14 cellular contexts compared by ENCODE assay signal in the genomic region with DNA sequence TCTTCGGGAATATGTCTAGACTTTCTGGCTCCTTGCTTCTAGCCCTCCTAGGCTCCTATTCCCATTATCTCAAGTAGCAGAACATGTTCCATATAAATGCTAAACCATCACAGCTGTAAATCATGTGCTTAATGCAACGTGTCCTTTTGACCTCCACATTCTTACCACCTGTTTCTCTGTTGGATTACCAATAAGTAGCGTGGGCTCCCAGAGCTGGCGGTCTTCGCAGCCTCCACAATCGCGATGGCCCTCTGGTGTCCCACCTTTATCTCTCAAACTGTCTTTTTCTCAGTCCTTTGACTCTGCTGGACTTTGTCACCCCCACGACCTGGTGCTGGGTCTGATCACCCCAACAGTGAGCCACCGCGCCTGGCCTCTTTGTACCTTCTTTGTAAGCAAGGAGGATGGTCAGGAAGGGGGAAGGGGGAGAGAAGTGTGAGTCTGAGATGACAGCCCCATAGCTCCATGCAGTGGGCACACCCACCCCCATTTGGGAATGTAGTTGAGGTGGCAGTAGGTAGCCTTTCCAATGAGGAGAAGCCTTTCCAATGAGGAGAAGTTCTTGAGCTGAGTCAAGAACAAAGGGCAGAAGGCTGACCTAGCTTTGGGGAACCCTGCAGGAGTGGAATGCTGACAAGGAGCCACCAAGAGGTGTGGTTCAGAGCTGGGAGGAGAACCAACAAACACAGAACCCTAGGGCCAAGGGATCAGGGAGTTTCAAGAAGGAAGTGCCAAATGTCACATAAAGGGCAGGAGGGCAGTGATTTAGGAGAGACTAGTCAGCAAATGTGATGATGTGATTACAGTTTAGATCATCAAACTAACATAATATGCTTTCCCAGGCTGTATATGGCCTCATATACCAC. TPM values are rescaled to one million over a fixed set of nuclear protein-coding genes. Genes with fewer than 3 reads are reported as not detected.
DNase-seq lines count a peak whose midpoint lies in the region; ATAC-seq, FAIRE-seq and TF ChIP-seq lines count a peak whose summit lies in the region.
"Had no signal": no experiment of that assay in that cellular context is flagged by ENCODE, and none has a peak within 500 bp of the region (broad histone marks: within the 10 kb centered on the region; RNA-seq: fewer than 3 reads in every experiment).

No MANE protein-coding gene starts in this region.

- in situ Hi-C loops in HepG2 (cut with HindIII; ENCODE audit: extremely low pct_ligation_motif_present, low pct_unique_long_range_greater_than_20kb): no loop called here

- no peaks in the 10 kb centered on the region for H3K4me1 ChIP-seq in right lobe of liver
- H3K4me1 ChIP-seq in HepG2 (ENCODE audit: insufficient read depth, low read length): no peaks in the 10 kb centered on the region
- peaks cover 38% of the 10 kb centered on the region for H3K4me1 ChIP-seq in mucosa of descending colon (ENCODE audit: low read depth)
- H3K4me1 ChIP-seq in neural progenitor cell: peaks cover 7% of the 10 kb centered on the region

- TF ChIP-seq POLR2A in right lobe of liver (IDR thresholded peaks at IDR 0.05) (no peak), HepG2 (IDR thresholded peaks at IDR 0.05; ENCODE audit: insufficient read depth in 1 of 2, low read depth in 2 of 2, low read length in 2 of 2) (no peak)

- POLR2A ChIA-PET in HepG2 (lab: Yijun Ruan, JAX): no interaction called here
- POLR2A ChIA-PET in WTC11 (lab: Charles Lee): interaction anchor here (1.1 kb wide), 1 partner anchor 11 kb away, joined by 4 read pairs; no protein-coding TSS in a partner anchor

- H3F3A ChIP-seq in neural progenitor cell (ENCODE audit: low read depth): peaks cover under 1% of the 10 kb centered on the region

- H3K9me3 Mint-ChIP-seq in WTC11 (no peaks in the 10 kb centered on the region), mesothelial cell of epicardium (peaks cover 5% of the 10 kb centered on the region), neural progenitor cell (no peaks in the 10 kb centered on the region)
- H3K9me3 Mint-ChIP-seq: activated naive CD4-positive, alpha-beta T cell treated with anti-CD3 and anti-CD28 coated beads, Interleukin-2, amount 10 ng/mL, durations not matched to agents 7 days and 5 days had no signal

- no peaks in the 10 kb centered on the region for H3K79me2 ChIP-seq in HepG2 (ENCODE audit: insufficient read depth, low read length)
- no peaks in the 10 kb centered on the region for H3K79me2 ChIP-seq in neural progenitor cell (ENCODE audit: low read depth)

- no peak overlapping the region for H3K27ac ChIP-seq in right lobe of liver
- no peak overlapping the region for H3K27ac ChIP-seq in HepG2 (ENCODE audit: extremely low read length, insufficient read depth, low read length)
- no peak overlapping the region for H3K27ac ChIP-seq in neural progenitor cell
- H3K27ac ChIP-seq: brain microvascular endothelial cell had no signal

- H3K27me3 ChIP-seq in right lobe of liver (no peaks in the 10 kb centered on the region), HepG2 (ENCODE audit: control insufficient read depth in 1 of 2, insufficient read depth in 2 of 2, low read length in 2 of 2) (no peaks in the 10 kb centered on the region), neural progenitor cell (no peaks in the 10 kb centered on the region)
- H3K27me3 ChIP-seq: brain microvascular endothelial cell had no signal

- H3K9ac ChIP-seq in HepG2 (ENCODE audit: insufficient read depth, low read depth, low read length) (no peak overlapping the region), neural progenitor cell (no peak overlapping the region)

- TF ChIP-seq CTCF in right lobe of liver (IDR thresholded peaks at IDR 0.05) (no peak), HepG2 (CRISPR knock-in tag; IDR thresholded peaks at IDR 0.05) (no peak), WTC11 (IDR thresholded peaks at IDR 0.05) (no peak), mucosa of descending colon (IDR thresholded peaks at IDR 0.05) (no peak), mesothelial cell of epicardium (IDR thresholded peaks at IDR 0.05; ENCODE audit: unreplicated experiment) (no peak), neural progenitor cell (IDR thresholded peaks at IDR 0.05) (no peak)

- ATAC-seq in right lobe of liver: peak; percentile 38 to 73 (median 62)
- no peak for ATAC-seq in HepG2
- ATAC-seq in WTC11: no peak
- ATAC-seq in mucosa of descending colon: peak; percentile 69
- ATAC-seq: HCT116 had no signal

- 89% methylated on average over 9 of the region's 10 CpGs for WGBS in right lobe of liver (ENCODE audit: insufficient coverage, low coverage, low lambda C conversion rate, missing lambda C conversion rate)
- 60% methylated on average over 10 of the region's 10 CpGs for WGBS in HepG2 (ENCODE audit: low lambda C conversion rate)

- no peak for TF ChIP-seq EP300 in HepG2 (IDR thresholded peaks at IDR 0.05; ENCODE audit: low read depth in 2 of 2, low read length in 2 of 2)
- no peak for TF ChIP-seq EP300 in HepG2 (CRISPR knock-in tag; IDR thresholded peaks at IDR 0.05; ENCODE audit: borderline replicate concordance)

- intact Hi-C loops in right lobe of liver (cut with DNase I): no loop called here
- intact Hi-C loops in HepG2 (cut with micrococcal nuclease; ENCODE audit: unreplicated experiment): no loop called here
- intact Hi-C loops in mucosa of descending colon (cut with DNase I, micrococcal nuclease): no loop called here

- no peak overlapping the region for H2AFZ ChIP-seq in HepG2 (ENCODE audit: low read length)
- no peak overlapping the region for H2AFZ ChIP-seq in neural progenitor cell (replicated peaks)

- H4K20me1 ChIP-seq in HepG2 (ENCODE audit: insufficient read depth, low read length): no peaks in the 10 kb centered on the region
- no peaks in the 10 kb centered on the region for H4K20me1 ChIP-seq in neural progenitor cell (ENCODE audit: low read depth)

- no peak overlapping the region for H3K4me3 ChIP-seq in right lobe of liver
- no peak overlapping the region for H3K4me3 ChIP-seq in HepG2 (replicated peaks in 1 of 3; ENCODE audit: insufficient read depth in 1 of 3, low read depth in 2 of 3, low read length in 3 of 3)
- H3K4me3 ChIP-seq in mucosa of descending colon: no peak overlapping the region
- no peak overlapping the region for H3K4me3 ChIP-seq in neural progenitor cell

- H3K4me3 Mint-ChIP-seq in WTC11: no peak overlapping the region
- no peak overlapping the region for H3K4me3 Mint-ChIP-seq in mesothelial cell of epicardium
- H3K4me3 Mint-ChIP-seq in neural progenitor cell: no peak overlapping the region
- H3K4me3 Mint-ChIP-seq: activated naive CD4-positive, alpha-beta T cell treated with anti-CD3 and anti-CD28 coated beads, Interleukin-2, amount 10 ng/mL, durations not matched to agents 7 days and 5 days had no signal

- H3K27me3 Mint-ChIP-seq in WTC11 (ENCODE audit: low read depth) (no peaks in the 10 kb centered on the region), mesothelial cell of epicardium (ENCODE audit: low read depth) (no peaks in the 10 kb centered on the region), neural progenitor cell (ENCODE audit: insufficient read depth, low read depth) (peaks cover 2% of the 10 kb centered on the region)
- H3K27me3 Mint-ChIP-seq: activated naive CD4-positive, alpha-beta T cell treated with anti-CD3 and anti-CD28 coated beads, Interleukin-2, amount 10 ng/mL, durations not matched to agents 7 days and 5 days had no signal

- DNase-seq in right lobe of liver (no peak), HepG2 (ENCODE audit: low spot score) (no peak), WTC11 (ENCODE audit: low spot score) (no peak), mucosa of descending colon (no peak), mesothelial cell of epicardium (ENCODE audit: low spot score in 2 of 2, unreplicated experiment in 2 of 2) (no peak), KG1 (lab: John Stamatoyannopoulos, UW) (no peak), neural progenitor cell (ENCODE audit: low spot score) (no peak)
- DNase-seq: activated naive CD4-positive, alpha-beta T cell treated with anti-CD3 and anti-CD28 coated beads, Interleukin-2, amount 10 ng/mL, durations not matched to agents 7 days and 5 days; brain microvascular endothelial cell; Calu3; erythroblast; NCI-H1694 treated with DMSO at 0.1 percent for 48 hours; NCI-H446 had no signal

- H3K9me3 ChIP-seq in right lobe of liver: no peaks in the 10 kb centered on the region
- no peaks in the 10 kb centered on the region for H3K9me3 ChIP-seq in HepG2 (ENCODE audit: low read length)
- H3K9me3 ChIP-seq in mucosa of descending colon: no peaks in the 10 kb centered on the region
- no peaks in the 10 kb centered on the region for H3K9me3 ChIP-seq in neural progenitor cell (ENCODE audit: low read depth)

- H3K4me1 Mint-ChIP-seq in WTC11 (peaks cover 41% of the 10 kb centered on the region), mesothelial cell of epicardium (peaks cover 4% of the 10 kb centered on the region), neural progenitor cell (peaks cover 7% of the 10 kb centered on the region)

- H3K36me3 Mint-ChIP-seq in WTC11 (no peaks in the 10 kb centered on the region), mesothelial cell of epicardium (peaks cover 6% of the 10 kb centered on the region), neural progenitor cell (no peaks in the 10 kb centered on the region)

- no peak for TF ChIP-seq RAD21 in HepG2 (CRISPR knock-in tag; IDR thresholded peaks at IDR 0.05)

- CTCF ChIA-PET in HepG2 (lab: Yijun Ruan, JAX; ENCODE audit: low intra/inter-chr PET ratio, low total read pairs) (no interaction called here), WTC11 (lab: Charles Lee) (interaction anchor here (1.2 to 1.4 kb wide), 3 partner anchors 17 to 173 kb away, joined by 3 to 4 read pairs (median 4); no protein-coding TSS in a partner anchor)

- no TSS peak for BruUV-seq in HepG2 (replicated peaks; lab: Mats Ljungman, UMichigan)

- no peak for FAIRE-seq in HepG2 (lab: Jason Lieb, UNC)

- H3K4me2 ChIP-seq in HepG2 (ENCODE audit: low read depth, low read length) (no peak overlapping the region), neural progenitor cell (no peak overlapping the region)

- peak overlapping the region; percentile 25; the same call in 1 of the 2 replicates for H3K27ac Mint-ChIP-seq in WTC11
- H3K27ac Mint-ChIP-seq in mesothelial cell of epicardium: no peak overlapping the region
- H3K27ac Mint-ChIP-seq in neural progenitor cell: no peak overlapping the region
- H3K27ac Mint-ChIP-seq: activated naive CD4-positive, alpha-beta T cell treated with anti-CD3 and anti-CD28 coated beads, Interleukin-2, amount 10 ng/mL, durations not matched to agents 7 days and 5 days had no signal

- no peaks in the 10 kb centered on the region for H3K36me3 ChIP-seq in right lobe of liver
- no peaks in the 10 kb centered on the region for H3K36me3 ChIP-seq in HepG2 (replicated peaks in 1 of 2; ENCODE audit: control insufficient read depth in 1 of 2, insufficient read depth in 2 of 2, low read length in 2 of 2)
- H3K36me3 ChIP-seq in mucosa of descending colon (ENCODE audit: low read depth): no peaks in the 10 kb centered on the region
- no peaks in the 10 kb centered on the region for H3K36me3 ChIP-seq in neural progenitor cell
- H3K36me3 ChIP-seq: brain microvascular endothelial cell had no signal

RNA-seq across cellular contexts. Expression of gene TRAF5, which starts 14.2 kb away (rescaled TPM):
- total RNA-seq in right lobe of liver: 1 to 10 TPM in 5 of 6 experiments, under 1 TPM in 1; 0.59 to 3.6 (median 1.6) TPM
- total RNA-seq in HepG2 (2016; rRNA removed; fragmentation: Illumina TruSeq; extraction: Trizol): 0.25 and 0.27 TPM in 2 replicates
- 0.09 and 0.30 TPM in 2 replicates for total RNA-seq in HepG2 (2016; cell fraction: cytosol; rRNA removed; fragmentation: Illumina TruSeq; extraction: Trizol; ENCODE audit: low read depth)
- 0.33 and 0.37 TPM in 2 replicates for total RNA-seq in HepG2 (2016; cell fraction: insoluble cytoplasmic fraction; rRNA removed; fragmentation: Illumina TruSeq; extraction: Trizol)
- 0.10 and 0.25 TPM in 2 replicates for total RNA-seq in HepG2 (2016; cell fraction: membrane; rRNA removed; fragmentation: Illumina TruSeq; extraction: Trizol)
- total RNA-seq in HepG2 (2016; cell fraction: nucleus; rRNA removed; fragmentation: Illumina TruSeq; extraction: Trizol): 0.66 and 0.84 TPM in 2 replicates
- 1.6 and 1.7 TPM in 2 replicates for polyA plus RNA-seq in HepG2 (2011; rRNA removed)
- polyA plus RNA-seq in HepG2 (2011; cell fraction: cytosol; rRNA removed): 0.47 and 0.65 TPM in 2 replicates
- 3.8 and 4.0 TPM in 2 replicates for polyA plus RNA-seq in HepG2 (2011; cell fraction: nucleus; rRNA removed)
- polyA plus RNA-seq in HepG2 (2012): 0.69 and 0.94 TPM in 2 replicates
- polyA plus RNA-seq in HepG2 (2016; cell fraction: cytosol; fragmentation: Illumina TruSeq; extraction: Trizol; ENCODE audit: low read depth): 0.03 and 0.06 TPM in 2 replicates
- polyA plus RNA-seq in HepG2 (2016; cell fraction: insoluble cytoplasmic fraction; fragmentation: Illumina TruSeq; extraction: Trizol; ENCODE audit: low read depth): 0.15 and 0.32 TPM in 2 replicates
- polyA plus RNA-seq in HepG2 (2016; cell fraction: membrane; fragmentation: Illumina TruSeq; extraction: Trizol; ENCODE audit: low read depth): not detected in 2 replicates
- polyA plus RNA-seq in HepG2 (2016; cell fraction: nucleus; fragmentation: Illumina TruSeq; extraction: Trizol; ENCODE audit: insufficient read depth, low read depth): 1.0 and 1.7 TPM in 2 replicates
- 1.4 and 14.9 TPM in 2 replicates for polyA minus RNA-seq in HepG2 (2011; rRNA and poly(A)+ RNA removed; ENCODE audit: low replicate concordance)
- polyA minus RNA-seq in HepG2 (2011; cell fraction: cytosol; rRNA and poly(A)+ RNA removed): 0.26 and 0.30 TPM in 2 replicates
- polyA minus RNA-seq in HepG2 (2011; cell fraction: nucleus; rRNA and poly(A)+ RNA removed): 2.6 and 5.9 TPM in 2 replicates
- total RNA-seq in WTC11 (2021): 22.2 to 25.8 TPM (median 25.5 TPM) in 3 replicates
- total RNA-seq in mucosa of descending colon: 10 to 100 TPM; 19.4 to 28.5 (median 23.9) TPM
- 45.6 to 47.6 TPM (median 46.6 TPM) in 3 replicates for total RNA-seq in mesothelial cell of epicardium
- total RNA-seq in neural progenitor cell (ENCODE audit: low replicate concordance): 28.3 and 36.0 TPM in 2 replicates

Comparison
In these comparisons a context has a peak if more than half of its experiments do, and no peak if none do; other contexts are left out.
1. ATAC-seq: peak in right lobe of liver (4 of 4) and mucosa of descending colon (single experiment); none in HepG2 (single experiment) and WTC11 (single experiment).